In genomic region chr20:3046677-3047462, GRCh38 we compare ENCODE assay signal across 1 cellular context.
TF ChIP-seq lines count a peak whose summit lies in the region.

No MANE protein-coding gene starts in this region.

TF ChIP-seq in GM12878, 131 proteins besides CTCF, POLR2A, EP300 and RAD21:
- TF ChIP-seq PKNOX1 (IDR thresholded peaks at IDR 0.05) (peak; percentile 90), NFYA (IDR thresholded peaks at IDR 0.05; ENCODE audit: borderline replicate concordance, low read depth, low read length) (no peak), SPI1 (IDR thresholded peaks at IDR 0.05; ENCODE audit: borderline replicate concordance, insufficient read depth, low read depth, low read length) (no peak), ZNF592 (IDR thresholded peaks at IDR 0.05) (no peak), IKZF2 (IDR thresholded peaks at IDR 0.05) (no peak), EGR1 (IDR thresholded peaks at IDR 0.05; ENCODE audit: borderline replicate concordance in 1 of 2, low read depth in 2 of 2, low read length in 2 of 2) (no peak), RFX5 (IDR thresholded peaks at IDR 0.05; ENCODE audit: low read depth, low read length) (no peak), SMARCA5 (IDR thresholded peaks at IDR 0.05) (no peak), ZBED1 (IDR thresholded peaks at IDR 0.05; ENCODE audit: borderline replicate concordance) (no peak), ZNF622 (IDR thresholded peaks at IDR 0.05) (no peak)
- TF ChIP-seq, protein P1, sequence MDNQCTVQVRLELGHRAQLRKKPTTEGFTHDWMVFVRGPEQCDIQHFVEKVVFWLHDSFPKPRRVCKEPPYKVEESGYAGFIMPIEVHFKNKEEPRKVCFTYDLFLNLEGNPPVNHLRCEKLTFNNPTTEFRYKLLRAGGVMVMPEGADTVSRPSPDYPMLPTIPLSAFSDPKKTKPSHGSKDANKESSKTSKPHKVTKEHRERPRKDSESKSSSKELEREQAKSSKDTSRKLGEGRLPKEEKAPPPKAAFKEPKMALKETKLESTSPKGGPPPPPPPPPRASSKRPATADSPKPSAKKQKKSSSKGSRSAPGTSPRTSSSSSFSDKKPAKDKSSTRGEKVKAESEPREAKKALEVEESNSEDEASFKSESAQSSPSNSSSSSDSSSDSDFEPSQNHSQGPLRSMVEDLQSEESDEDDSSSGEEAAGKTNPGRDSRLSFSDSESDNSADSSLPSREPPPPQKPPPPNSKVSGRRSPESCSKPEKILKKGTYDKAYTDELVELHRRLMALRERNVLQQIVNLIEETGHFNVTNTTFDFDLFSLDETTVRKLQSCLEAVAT (IDR thresholded peaks at IDR 0.05) = peak; percentile 66
- TF ChIP-seq, protein P2, sequence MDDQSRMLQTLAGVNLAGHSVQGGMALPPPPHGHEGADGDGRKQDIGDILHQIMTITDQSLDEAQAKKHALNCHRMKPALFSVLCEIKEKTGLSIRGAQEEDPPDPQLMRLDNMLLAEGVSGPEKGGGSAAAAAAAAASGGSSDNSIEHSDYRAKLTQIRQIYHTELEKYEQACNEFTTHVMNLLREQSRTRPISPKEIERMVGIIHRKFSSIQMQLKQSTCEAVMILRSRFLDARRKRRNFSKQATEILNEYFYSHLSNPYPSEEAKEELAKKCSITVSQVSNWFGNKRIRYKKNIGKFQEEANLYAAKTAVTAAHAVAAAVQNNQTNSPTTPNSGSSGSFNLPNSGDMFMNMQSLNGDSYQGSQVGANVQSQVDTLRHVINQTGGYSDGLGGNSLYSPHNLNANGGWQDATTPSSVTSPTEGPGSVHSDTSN (IDR thresholded peaks at IDR 0.05; ENCODE audit: insufficient replicate concordance, low read depth, low read length) = peak; percentile 69
